In the genomic region with DNA sequence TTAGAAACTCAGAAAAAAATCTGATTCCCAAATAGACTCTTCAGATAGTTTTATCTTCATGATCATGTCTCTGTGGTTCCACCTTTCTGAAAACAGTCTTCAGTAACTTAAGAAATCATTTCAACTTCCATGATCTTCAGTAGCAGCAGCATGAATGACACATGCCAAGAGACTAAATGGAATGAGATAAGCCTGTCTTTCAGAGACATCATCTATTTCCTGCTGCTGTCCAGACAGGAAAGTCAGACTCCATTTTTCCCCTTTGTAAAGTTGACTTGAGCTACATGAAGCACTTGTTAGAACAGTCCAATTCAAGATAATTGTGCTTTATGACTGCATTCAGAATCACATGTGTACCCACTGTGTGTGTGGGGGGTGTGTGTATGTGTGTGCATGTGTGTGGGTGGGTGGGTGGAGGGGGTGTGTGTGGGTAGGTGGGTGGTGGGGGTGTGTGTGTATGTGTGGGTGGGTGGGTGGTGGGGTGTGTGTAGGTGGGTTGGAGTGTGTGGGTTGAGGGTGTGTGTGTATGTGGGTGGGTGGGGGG, we compare ENCODE assay signal across 16 cellular contexts. TPM values are rescaled to one million over a fixed set of nuclear protein-coding genes. Genes with fewer than 3 reads are reported as not detected.
DNase-seq lines count a peak whose midpoint lies in the region; ATAC-seq and TF ChIP-seq lines count a peak whose summit lies in the region.
"Had no signal": no experiment of that assay in that cellular context is flagged by ENCODE, and none has a peak within 500 bp of the region (broad histone marks: within the 10 kb centered on the region; RNA-seq: fewer than 3 reads in every experiment).

No MANE protein-coding gene starts in this region.

- no peak overlapping the region for H3K4ac ChIP-seq in trophoblast cell (ENCODE audit: low read depth, low read length)

- no peak for TF ChIP-seq EP300 in stomach (IDR thresholded peaks at IDR 0.05)

- DNase-seq in GM23338 (ENCODE audit: low spot score) (no peak), coronary artery (ENCODE audit: low spot score) (no peak), trophoblast cell (peak; percentile 33 to 63), GM20000 (ENCODE audit: low spot score) (no peak), adrenal gland (no peak), stomach (no peak)
- DNase-seq: activated naive CD4-positive, alpha-beta T cell; body of pancreas; left colon; NCI-H446 treated with DMSO at 0.1 percent for 48 hours; pancreas; SIG-M5; small intestine; stimulated activated naive CD4-positive, alpha-beta T cell had no signal

- H2BK12ac ChIP-seq in trophoblast cell (ENCODE audit: low read length), result no peak overlapping the region

- H3K36me3 ChIP-seq in ACC112 (ENCODE audit: insufficient read depth, low read length) (no peaks in the 10 kb centered on the region; the same call in 1 of the 2 replicates), GM23338 (ENCODE audit: insufficient read depth) (no peaks in the 10 kb centered on the region; the same call in 1 of the 2 replicates), trophoblast cell (ENCODE audit: control insufficient read depth in 1 of 2, insufficient read depth in 2 of 2, low read length in 2 of 2) (peaks cover 1 to 4% of the 10 kb centered on the region in 2 experiments), adrenal gland (replicated peaks in 1 of 2) (no peaks in the 10 kb centered on the region), stomach (peaks cover 0 to 4% (median 2%) of the 10 kb centered on the region in 4 donors)
- H3K36me3 ChIP-seq: pancreas had no signal

- H3K4me2 ChIP-seq in GM23338, result no peak overlapping the region
- H3K4me2 ChIP-seq in trophoblast cell (ENCODE audit: low read length), result no peak overlapping the region

- no peak overlapping the region for H3K4me3 Mint-ChIP-seq in GM23338

- H3K79me1 ChIP-seq in trophoblast cell (ENCODE audit: low read length), result no peaks in the 10 kb centered on the region

- no peak overlapping the region for H4K91ac ChIP-seq in trophoblast cell (ENCODE audit: low read depth, low read length)

- H2AFZ ChIP-seq in ACC112 (ENCODE audit: low read length, unreplicated experiment), result no peak overlapping the region
- H2AFZ ChIP-seq in GM23338, result no peak overlapping the region
- no peak overlapping the region for H2AFZ ChIP-seq in trophoblast cell (ENCODE audit: insufficient read depth, low read length, poor library complexity)

- H3K9me2 ChIP-seq in GM23338 (ENCODE audit: insufficient read depth), result no peaks in the 10 kb centered on the region

- H3K9me3 ChIP-seq in trophoblast cell (ENCODE audit: insufficient read depth, low read depth, low read length) (no peaks in the 10 kb centered on the region), adrenal gland (replicated peaks in 1 of 3) (no peaks in the 10 kb centered on the region), stomach (no peaks in the 10 kb centered on the region)
- H3K9me3 ChIP-seq: body of pancreas, pancreas had no signal

- H3K9me3 Mint-ChIP-seq in GM23338, result no peaks in the 10 kb centered on the region

- H3K36me3 Mint-ChIP-seq in GM23338 (ENCODE audit: low read depth), result peaks cover 36% of the 10 kb centered on the region

- H2BK5ac ChIP-seq in trophoblast cell (ENCODE audit: low read depth, low read length, poor library complexity), result no peak overlapping the region

- peaks cover 7% of the 10 kb centered on the region; the same call in 2 of the 3 replicates for H3K4me1 Mint-ChIP-seq in GM23338

- ATAC-seq in GM23338 (no peak), GM21825 (IDR thresholded peaks at IDR 0.05; ENCODE audit: unreplicated experiment) (no peak)
- ATAC-seq: body of pancreas, left colon, pancreas had no signal

- H3K79me2 ChIP-seq in ACC112 (ENCODE audit: control insufficient read depth, insufficient read depth, low read length, unreplicated experiment) (peaks cover 56% of the 10 kb centered on the region), GM23338 (replicated peaks; ENCODE audit: insufficient read depth) (peaks cover 79% of the 10 kb centered on the region), trophoblast cell (ENCODE audit: control insufficient read depth, insufficient read depth, low read length, poor library complexity) (no peaks in the 10 kb centered on the region)

- H2BK120ac ChIP-seq in trophoblast cell (ENCODE audit: insufficient read depth, low read length, poor library complexity), result no peak overlapping the region

- TF ChIP-seq CTCF in GM23338 (conservative IDR thresholded peaks at IDR 0.05; ENCODE audit: low read depth in 2 of 2) (no peak), coronary artery (IDR thresholded peaks at IDR 0.05) (no peak), GM20000 (IDR thresholded peaks at IDR 0.05; ENCODE audit: extremely low read depth, missing control alignments) (no peak), adrenal gland (IDR thresholded peaks at IDR 0.05) (no peak), stomach (IDR thresholded peaks at IDR 0.05) (no peak)

- no peak overlapping the region for H3K4me3 ChIP-seq in ACC112 (ENCODE audit: low read depth, low read length)
- no peak overlapping the region for H3K4me3 ChIP-seq in GM23338
- H3K4me3 ChIP-seq in coronary artery, result no peak overlapping the region
- no peak overlapping the region for H3K4me3 ChIP-seq in trophoblast cell (ENCODE audit: low read depth, low read length)
- H3K4me3 ChIP-seq in adrenal gland, result no peak overlapping the region
- H3K4me3 ChIP-seq in stomach, result no peak overlapping the region
- H3K4me3 ChIP-seq: body of pancreas, pancreas had no signal

- no peak overlapping the region for H3K14ac ChIP-seq in trophoblast cell (ENCODE audit: low read length)

- no peak overlapping the region for H3K18ac ChIP-seq in trophoblast cell (ENCODE audit: low read length)

- peaks cover 3% of the 10 kb centered on the region for H3K27me3 Mint-ChIP-seq in GM23338 (ENCODE audit: insufficient read depth, low read depth, poor library complexity)

- intact Hi-C loops in adrenal gland (cut with DNase I) (no loop called here), stomach (cut with DNase I; ENCODE audit: low total_unique reads) (no loop called here)

- no peak overlapping the region for H3K9ac ChIP-seq in trophoblast cell (ENCODE audit: low read length)

- no peak for TF ChIP-seq POLR2A in adrenal gland (IDR thresholded peaks at IDR 0.05)
- TF ChIP-seq POLR2A in stomach (IDR thresholded peaks at IDR 0.05), result no peak

- H3K4me1 ChIP-seq in ACC112 (ENCODE audit: control insufficient read depth, insufficient read depth, low read length, unreplicated experiment), result peaks cover 39% of the 10 kb centered on the region
- H3K4me1 ChIP-seq in GM23338 (ENCODE audit: insufficient read depth), result peaks cover 8% of the 10 kb centered on the region; the same call in 1 of the 2 replicates
- no peaks in the 10 kb centered on the region for H3K4me1 ChIP-seq in trophoblast cell (ENCODE audit: control insufficient read depth in 1 of 2, insufficient read depth in 2 of 2, low read length in 2 of 2)
- H3K4me1 ChIP-seq in adrenal gland (replicated peaks in 1 of 2), result peaks cover 0 to 24% of the 10 kb centered on the region in 2 donors
- peaks cover 8 to 75% (median 35%) of the 10 kb centered on the region in 4 donors for H3K4me1 ChIP-seq in stomach

- H3K27ac ChIP-seq in ACC112 (ENCODE audit: low read depth, low read length), result peak overlapping the region; percentile 53
- no peak overlapping the region for H3K27ac ChIP-seq in GM23338 (ENCODE audit: low read depth)
- peak overlapping the region; percentile 72 for H3K27ac ChIP-seq in coronary artery
- H3K27ac ChIP-seq in trophoblast cell (ENCODE audit: low read depth, low read length), result no peak overlapping the region
- peak overlapping the region in 1 of 5 donors; percentile 20 for H3K27ac ChIP-seq in adrenal gland
- no peak overlapping the region for H3K27ac ChIP-seq in stomach
- H3K27ac ChIP-seq: body of pancreas, pancreas had no signal

- H3K27me3 ChIP-seq in ACC112 (ENCODE audit: insufficient read depth, low read length) (no peaks in the 10 kb centered on the region), GM23338 (ENCODE audit: insufficient read depth) (no peaks in the 10 kb centered on the region), trophoblast cell (ENCODE audit: insufficient read depth, low read length) (no peaks in the 10 kb centered on the region), adrenal gland (no peaks in the 10 kb centered on the region), stomach (no peaks in the 10 kb centered on the region)
- H3K27me3 ChIP-seq: body of pancreas, pancreas had no signal

- no peaks in the 10 kb centered on the region for H3F3A ChIP-seq in GM23338 (replicated peaks; ENCODE audit: low read depth)

- no peak overlapping the region for H2AK5ac ChIP-seq in trophoblast cell (ENCODE audit: low read length)

- H3K27ac Mint-ChIP-seq in GM23338, result peak overlapping the region; percentile 3; the same call in 1 of the 2 replicates

- H4K20me1 ChIP-seq in GM23338 (replicated peaks; ENCODE audit: insufficient read depth), result peaks cover 17% of the 10 kb centered on the region; the same call in 1 of the 2 replicates

- H4K12ac ChIP-seq in trophoblast cell (ENCODE audit: low read depth, low read length), result no peak overlapping the region

- H3K23ac ChIP-seq in trophoblast cell (ENCODE audit: low read length), result no peak overlapping the region

- H4K8ac ChIP-seq in trophoblast cell (ENCODE audit: low read depth, low read length), result no peak overlapping the region

TF ChIP-seq in GM23338, 12 proteins besides CTCF, POLR2A, EP300 and RAD21 (continues in another document):
- no peak for TF ChIP-seq POLR2AphosphoS5 (IDR thresholded peaks at IDR 0.05; ENCODE audit: low read depth)

RNA-seq across cellular contexts. Expression of a gene that starts 58.8 kb away (rescaled TPM):
- total RNA-seq in GM23338 (2014; rRNA removed; shearing (Covaris generic)), result 308 and 319 TPM in 2 replicates
- 84.0 and 92.5 TPM in 2 replicates for polyA plus RNA-seq in GM23338 (2016; fragmentation: Nextera tagmentation; extraction: Ambion mirVana)
- polyA plus RNA-seq in trophoblast cell (2013), result 204 and 206 TPM in 2 replicates
- 100 to 1,000 TPM in 6 of 8 donors, 10 to 100 TPM in 2; 91.3 to 166 (median 122) TPM for total RNA-seq in adrenal gland
- 100 to 1,000 TPM in 1 of 3 donors, 10 to 100 TPM in 2; 27.5 to 108 (median 32.4) TPM for polyA plus RNA-seq in adrenal gland
- 100 to 1,000 TPM in 4 of 5 donors, 10 to 100 TPM in 1; 60.0 to 372 (median 258) TPM for total RNA-seq in stomach
- 10 to 100 TPM; 53.5 to 62.4 (median 56.2) TPM for polyA plus RNA-seq in stomach

Comparison
In these comparisons a context has a peak if more than half of its experiments do, and no peak if none do; other contexts are left out.
1. H3K27ac ChIP-seq: peak in ACC112 (single experiment) and coronary artery (2 of 2); none in GM23338 (single experiment), trophoblast cell (single experiment) and stomach (0 of 5).
2. DNase-seq: peak in trophoblast cell (2 of 2); none in GM23338 (single experiment), coronary artery (single experiment), GM20000 (single experiment), adrenal gland (0 of 7) and stomach (single experiment).